6 cellular contexts compared by ENCODE assay signal in the genomic region with DNA sequence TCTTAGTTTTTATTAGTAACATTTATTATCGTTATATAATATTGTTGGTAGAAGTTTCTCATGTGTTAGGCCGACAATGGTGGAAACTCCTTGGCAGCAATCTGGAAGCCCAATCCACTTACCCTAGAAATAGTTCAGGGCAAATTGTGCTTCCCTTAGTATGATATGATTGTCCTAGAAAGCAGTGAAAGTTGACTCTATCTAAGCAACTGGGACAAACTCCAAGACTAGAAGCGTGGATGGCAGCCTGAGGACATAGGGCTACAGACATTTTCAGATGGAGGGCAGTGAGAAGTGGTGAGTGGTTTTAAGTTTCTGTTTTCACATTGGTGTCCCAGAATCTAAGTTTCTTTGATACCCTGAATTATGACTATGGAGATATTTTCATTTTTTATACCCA.
"Had no signal": no experiment of that assay in that cellular context is flagged by ENCODE, and none has a peak within 500 bp of the region (broad histone marks: within the 10 kb centered on the region; RNA-seq: fewer than 3 reads in every experiment).

No MANE protein-coding gene starts in this region.

- H3K36me3 ChIP-seq: HAP-1 had no signal

- H3K9ac ChIP-seq: GM23248 had no signal

- H3K4me1 ChIP-seq: HAP-1 had no signal

- DNase-seq: GM23248, GOT3, H7, HFFc6 had no signal

- H2AFZ ChIP-seq: GM23248 had no signal

- ATAC-seq: HCT116 had no signal

- H3K27ac ChIP-seq: GM23248 had no signal

- H3K4me3 ChIP-seq: GM23248, HAP-1 had no signal
